ENCODE assay signal across 8 cellular contexts in genomic region chrX:118495061-118495921, GRCh38. TPM values are rescaled to one million over a fixed set of nuclear protein-coding genes. Genes with fewer than 3 reads are reported as not detected.
DNase-seq lines count a peak whose midpoint lies in the region; ATAC-seq and TF ChIP-seq lines count a peak whose summit lies in the region.

TSS of gene DOCK11 (plus strand) at chrX:118495815. CDS start at chrX:118495972, 157 bp downstream.

- peak within 1 kb of the TSS; percentile 90 for H3K27ac ChIP-seq in CD8-positive, alpha-beta memory T cell (ENCODE audit: low read depth, low read length)
- H3K27ac ChIP-seq in HL-60 (replicated peaks) (peak within 1 kb of the TSS; percentile 86), esophagus muscularis mucosa (replicated peaks in 1 of 4) (peak within 1 kb of the TSS; percentile 89 to 94 (median 90)), muscle layer of duodenum (ENCODE audit: low read length) (peak within 1 kb of the TSS; percentile 19)

- POLR2A ChIA-PET in CD8-positive, alpha-beta memory T cell (lab: Charles Lee), result interaction anchor here (0.8 to 3.6 kb wide), 7 partner anchors 12 to 150 kb away, joined by 3 to 33 read pairs (median 8); partner anchors contain the start of gene WDR44

- H3K36me3 Mint-ChIP-seq in CD8-positive, alpha-beta memory T cell, result peaks cover 0 to 13% (median 2%) of the 10 kb centered on the region in 3 donors

- intact Hi-C loops in esophagus muscularis mucosa (cut with DNase I), result loop anchor here (10.0 kb wide), 1 partner anchor 80 kb away; no protein-coding TSS in a partner anchor

- H3K9me3 ChIP-seq in CD8-positive, alpha-beta memory T cell (ENCODE audit: low read length), result no peaks in the 10 kb centered on the region
- no peaks in the 10 kb centered on the region for H3K9me3 ChIP-seq in esophagus muscularis mucosa
- H3K9me3 ChIP-seq in muscle layer of duodenum (ENCODE audit: control insufficient read depth in 1 of 2, low read length in 2 of 2), result no peaks in the 10 kb centered on the region

- no peaks in the 10 kb centered on the region for H3K36me3 ChIP-seq in CD8-positive, alpha-beta memory T cell (ENCODE audit: insufficient read depth, low read length)
- H3K36me3 ChIP-seq in esophagus muscularis mucosa (no peaks in the 10 kb centered on the region), muscle layer of duodenum (ENCODE audit: control insufficient read depth in 1 of 2, insufficient read depth in 2 of 2, low read length in 2 of 2) (no peaks in the 10 kb centered on the region)

- CTCF ChIA-PET in CD8-positive, alpha-beta memory T cell (lab: Charles Lee), result interaction anchor here (1.1 to 3.0 kb wide), 7 partner anchors 8 to 145 kb away, joined by 3 to 15 read pairs (median 3); no protein-coding TSS in a partner anchor

- peaks cover 21 to 30% (median 29%) of the 10 kb centered on the region in 3 donors for H3K4me1 Mint-ChIP-seq in CD8-positive, alpha-beta memory T cell

- no peak for TF ChIP-seq EP300 in esophagus muscularis mucosa (IDR thresholded peaks at IDR 0.05)

- no peaks in the 10 kb centered on the region for H3K9me3 Mint-ChIP-seq in CD8-positive, alpha-beta memory T cell

- no peaks in the 10 kb centered on the region for H3K27me3 ChIP-seq in CD8-positive, alpha-beta memory T cell (ENCODE audit: insufficient read depth, low read length, poor library complexity, severe bottlenecking)
- H3K27me3 ChIP-seq in HL-60 (ENCODE audit: insufficient read depth, poor library complexity, severe bottlenecking), result no peaks in the 10 kb centered on the region
- peaks cover 0 to 3% (median 0%) of the 10 kb centered on the region in 4 donors for H3K27me3 ChIP-seq in esophagus muscularis mucosa
- no peaks in the 10 kb centered on the region for H3K27me3 ChIP-seq in muscle layer of duodenum (ENCODE audit: low read depth, low read length)

- H3K4me1 ChIP-seq in CD8-positive, alpha-beta memory T cell (ENCODE audit: insufficient read depth, low read length), result peaks cover 32% of the 10 kb centered on the region
- H3K4me1 ChIP-seq in esophagus muscularis mucosa, result peaks cover 0 to 33% (median 25%) of the 10 kb centered on the region in 4 donors
- H3K4me1 ChIP-seq in muscle layer of duodenum (ENCODE audit: control insufficient read depth in 1 of 2, insufficient read depth in 2 of 2, low read length in 2 of 2), result peaks cover 0 to 7% of the 10 kb centered on the region in 2 donors

- peak within 1 kb of the TSS; percentile 96 to 99 (median 99) for H3K4me3 Mint-ChIP-seq in CD8-positive, alpha-beta memory T cell

- WGBS in esophagus muscularis mucosa, result 33% methylated on average over 38 of the region's 64 CpGs

- TF ChIP-seq CTCF in HL-60 (IDR thresholded peaks at IDR 0.05; ENCODE audit: insufficient read depth, low read length) (no peak), esophagus muscularis mucosa (IDR thresholded peaks at IDR 0.05) (no peak)

- TF ChIP-seq POLR2A in esophagus muscularis mucosa (IDR thresholded peaks at IDR 0.05; ENCODE audit: low read depth), result no peak

- peak within 1 kb of the TSS; percentile 95 to 99 (median 98) for H3K27ac Mint-ChIP-seq in CD8-positive, alpha-beta memory T cell

- no peaks in the 10 kb centered on the region for H3K27me3 Mint-ChIP-seq in CD8-positive, alpha-beta memory T cell

- H3K4me3 ChIP-seq in CD8-positive, alpha-beta memory T cell (ENCODE audit: low read length), result peak within 1 kb of the TSS; percentile 84
- peak within 1 kb of the TSS; percentile 71 for H3K4me3 ChIP-seq in HL-60 (replicated peaks; ENCODE audit: insufficient read depth, low read length)
- peak within 1 kb of the TSS; percentile 73 to 87 (median 80) for H3K4me3 ChIP-seq in esophagus muscularis mucosa
- H3K4me3 ChIP-seq in muscle layer of duodenum (ENCODE audit: low read depth in 1 of 2, low read length in 2 of 2), result peak within 1 kb of the TSS; percentile 75 to 77

- peak; percentile 69 for ATAC-seq in GM19455 (IDR thresholded peaks at IDR 0.05; ENCODE audit: unreplicated experiment)

- peak; percentile 69 to 89 (median 79) for DNase-seq in CD8-positive, alpha-beta memory T cell
- DNase-seq in HL-60 (ENCODE audit: low read depth in 1 of 2, low spot score in 1 of 2) (peak; percentile 80 to 92), esophagus muscularis mucosa (ENCODE audit: extremely low spot score) (peak; percentile 96)
- DNase-seq in activated T-cell treated with anti-CD3 and anti-CD28 coated beads, Interleukin-2, amount 50 U/mL, for 1 hour, result peak; percentile 76
- peak; percentile 49 to 61 for DNase-seq in stimulated activated CD8-positive, alpha-beta memory T cell treated with anti-CD3 and anti-CD28 coated beads, Interleukin-7, amount 100 ng/mL, for 1 hour (ENCODE audit: low read depth in 2 of 2)

TF ChIP-seq in PFSK-1, 5 proteins besides CTCF, POLR2A, EP300 and RAD21:
- TF ChIP-seq POLR2AphosphoS5 (IDR thresholded peaks at IDR 0.05; ENCODE audit: low read depth, low read length) (0 out of 2 replicates have a peak, but pooled peaks have one; percentile 48), SIN3A (IDR thresholded peaks at IDR 0.05; ENCODE audit: borderline replicate concordance, insufficient read depth, low read length) (no peak), TAF1 (IDR thresholded peaks at IDR 0.05; ENCODE audit: borderline replicate concordance, insufficient read depth, low read length) (no peak), REST (IDR thresholded peaks at IDR 0.05; ENCODE audit: insufficient read depth in 1 of 2, low read depth in 2 of 2, low read length in 2 of 2) (0 out of 4 replicates have a peak, but pooled peaks of 1 of the 2 experiments have one; percentile 17), FOXP2 (optimal IDR thresholded peaks at IDR 0.05; ENCODE audit: borderline replicate concordance, extremely low read depth, extremely low read length, insufficient read depth) (peak; percentile 85)
TF ChIP-seq in PFSK-1: peak in this region for 3.

RNA-seq across cellular contexts. Expression of gene DOCK11, which starts in this region (rescaled TPM):
- 10 to 100 TPM; 49.4 to 50.1 TPM for total RNA-seq in CD8-positive, alpha-beta memory T cell
- polyA plus RNA-seq in CD8-positive, alpha-beta memory T cell, result 37.8 TPM
- polyA plus RNA-seq in PFSK-1 (2012; ENCODE audit: insufficient read length, low read depth), result 18.8 TPM
- 100 to 1,000 TPM in 1 of 4 donors, 10 to 100 TPM in 3; 62.0 to 103 (median 64.7) TPM for total RNA-seq in esophagus muscularis mucosa

Comparison
In these comparisons a context has a peak if more than half of its experiments do, and no peak if none do; other contexts are left out.
1. Peak in every context shown above with its lines: DNase-seq, ATAC-seq, H3K4me3 ChIP-seq and H3K27ac ChIP-seq.
2. H3K27ac ChIP-seq: peak in every context shown above with its lines; median percentile 90 in esophagus muscularis mucosa; 90 in CD8-positive, alpha-beta memory T cell; 86 in HL-60; 19 in muscle layer of duodenum.